In the genomic region with DNA sequence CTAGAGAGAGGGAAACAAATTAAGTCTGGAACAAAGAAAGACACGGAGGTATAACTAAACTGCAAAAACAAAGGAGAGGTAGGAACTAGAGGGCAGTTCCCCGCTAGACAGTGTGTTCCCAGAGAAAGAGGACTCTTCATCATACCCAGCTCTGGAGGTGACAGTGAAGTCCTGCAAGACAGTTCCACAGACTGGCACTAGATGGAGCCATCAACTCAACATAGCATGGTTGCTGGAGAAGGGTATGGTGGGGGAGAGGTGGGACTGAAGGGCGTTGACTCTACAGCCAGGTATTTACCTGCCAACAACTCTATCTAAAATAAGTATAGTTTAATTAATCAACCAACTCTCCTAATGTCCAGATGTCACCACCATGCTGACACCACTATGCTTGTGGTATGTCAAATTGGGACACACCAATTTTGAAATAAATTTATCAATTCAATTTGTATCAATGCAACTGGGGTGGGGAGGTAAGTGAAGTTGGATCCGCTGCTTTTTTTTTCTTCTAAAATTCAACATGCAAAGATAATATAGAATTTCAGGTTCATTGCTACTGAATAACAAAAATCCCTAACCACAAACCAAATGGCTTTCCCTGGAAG, we compare ENCODE assay signal across 8 cellular contexts. TPM values are rescaled to one million over a fixed set of nuclear protein-coding genes. Genes with fewer than 3 reads are reported as not detected.
A peak's percentile ranks its signal among the peaks of the same experiment; 100 is the strongest.
DNase-seq lines count a peak whose midpoint lies in the region; ATAC-seq and TF ChIP-seq lines count a peak whose summit lies in the region.

No MANE protein-coding gene starts in this region.

- no peaks in the 10 kb centered on the region for H3K9me3 ChIP-seq in SK-N-SH
- no peaks in the 10 kb centered on the region for H3K9me3 ChIP-seq in aorta (ENCODE audit: control insufficient read depth, low read length)

- POLR2A ChIA-PET in SK-N-SH (lab: Yijun Ruan, JAX), result no interaction called here

- no peak for ATAC-seq in SK-N-SH treated with all-trans-retinoic acid at 6 μM for 48 hours
- no peak for ATAC-seq in aorta (ENCODE audit: low FRiP score)

- H4K20me1 ChIP-seq in SK-N-SH (ENCODE audit: insufficient read depth), result no peaks in the 10 kb centered on the region

- intact Hi-C loops in aorta (cut with DNase I), result loop anchor here in 1 of 2 donors (5.0 kb wide), 2 partner anchors 70 to 190 kb away; no protein-coding TSS in a partner anchor

- CTCF ChIA-PET in SK-N-SH (lab: Yijun Ruan, JAX), result interaction anchor here (0.6 to 1.9 kb wide), 9 partner anchors 9 to 347 kb away, joined by 3 to 5 read pairs (median 3); no protein-coding TSS in a partner anchor

- peak; percentile 41 for DNase-seq in SK-N-SH
- DNase-seq in NCI-H526 treated with DMSO at 0.1 percent for 48 hours (lab: John Stamatoyannopoulos, UW), result peak; percentile 37
- DNase-seq in activated CD8-positive, alpha-beta memory T cell treated with anti-CD3 and anti-CD28 coated beads, Interleukin-2, amount 50 U/mL, for 48 hours, result peak; percentile 80
- DNase-seq in foreskin melanocyte, result peak; percentile 24
- DNase-seq in stimulated activated CD4-positive, alpha-beta T cell treated with anti-CD3 and anti-CD28 coated beads, Interleukin-15, amount 100 ng/mL, for 48 hours (ENCODE audit: low read depth in 2 of 2), result peak; percentile 62 to 76
- no peak for DNase-seq in aorta
- no peak for DNase-seq in COLO829 (ENCODE audit: low spot score)

- H3K36me3 ChIP-seq in SK-N-SH (replicated peaks in 1 of 2; ENCODE audit: control insufficient read depth in 1 of 2, insufficient read depth in 2 of 2, low read length in 1 of 2), result no peaks in the 10 kb centered on the region
- H3K36me3 ChIP-seq in aorta (ENCODE audit: control insufficient read depth in 1 of 2, insufficient read depth in 2 of 2, low read length in 1 of 2), result no peaks in the 10 kb centered on the region

- peaks cover 15% of the 10 kb centered on the region for H3F3A ChIP-seq in SK-N-SH (replicated peaks; ENCODE audit: insufficient read depth)

- no peaks in the 10 kb centered on the region for H3K79me2 ChIP-seq in SK-N-SH (ENCODE audit: insufficient read depth)

- H3K4me1 ChIP-seq in SK-N-SH (ENCODE audit: control insufficient read depth in 1 of 2, insufficient read depth in 2 of 2, low read depth in 1 of 2, low read length in 1 of 2) (peaks cover 11 to 19% of the 10 kb centered on the region in 2 experiments; a peak in 3 of 4 replicates), aorta (ENCODE audit: control insufficient read depth in 1 of 2, insufficient read depth in 2 of 2, low read length in 2 of 2) (peaks cover 3 to 5% of the 10 kb centered on the region in 2 donors)

- no peak overlapping the region for H2AFZ ChIP-seq in SK-N-SH (ENCODE audit: low read depth)

- H3K27ac ChIP-seq in SK-N-SH (ENCODE audit: low read depth in 2 of 2, low read length in 1 of 2), result no peak overlapping the region
- H3K27ac ChIP-seq in aorta (ENCODE audit: low read depth in 1 of 2, low read length in 2 of 2), result no peak overlapping the region

- no peak overlapping the region for H3K9ac ChIP-seq in SK-N-SH

- TF ChIP-seq EP300 in SK-N-SH (IDR thresholded peaks at IDR 0.05; ENCODE audit: borderline replicate concordance in 1 of 2, low read depth in 1 of 2, low read length in 1 of 2), result no peak

- H3K4me3 ChIP-seq in SK-N-SH (ENCODE audit: low read depth in 2 of 2, low read length in 1 of 2), result peak overlapping the region in 1 of 2 experiments; percentile 10; a peak in 1 of 4 replicates
- no peak overlapping the region for H3K4me3 ChIP-seq in aorta (ENCODE audit: low read length in 2 of 2)

- H3K4me2 ChIP-seq in SK-N-SH, result no peak overlapping the region

- H3K9me2 ChIP-seq in SK-N-SH, result no peaks in the 10 kb centered on the region

- TF ChIP-seq CTCF in SK-N-SH (IDR thresholded peaks at IDR 0.05), result peak; percentile 55

- H3K27me3 ChIP-seq in SK-N-SH (ENCODE audit: insufficient read depth), result no peaks in the 10 kb centered on the region
- H3K27me3 ChIP-seq in aorta (ENCODE audit: control insufficient read depth in 1 of 2, insufficient read depth in 2 of 2, low read length in 1 of 2), result no peaks in the 10 kb centered on the region

- 81% methylated on average over 4 of the region's 4 CpGs for WGBS in SK-N-SH (ENCODE audit: low lambda C conversion rate)
- WGBS in aorta, 2 donors, result 94 to 97% methylated on average over 4 of the region's 4 CpGs

- TF ChIP-seq RAD21 in SK-N-SH (IDR thresholded peaks at IDR 0.05; ENCODE audit: low read length), result peak; percentile 60

TF ChIP-seq in SK-N-SH, 30 proteins besides CTCF, POLR2A, EP300 and RAD21:
- TF ChIP-seq, protein P1, sequence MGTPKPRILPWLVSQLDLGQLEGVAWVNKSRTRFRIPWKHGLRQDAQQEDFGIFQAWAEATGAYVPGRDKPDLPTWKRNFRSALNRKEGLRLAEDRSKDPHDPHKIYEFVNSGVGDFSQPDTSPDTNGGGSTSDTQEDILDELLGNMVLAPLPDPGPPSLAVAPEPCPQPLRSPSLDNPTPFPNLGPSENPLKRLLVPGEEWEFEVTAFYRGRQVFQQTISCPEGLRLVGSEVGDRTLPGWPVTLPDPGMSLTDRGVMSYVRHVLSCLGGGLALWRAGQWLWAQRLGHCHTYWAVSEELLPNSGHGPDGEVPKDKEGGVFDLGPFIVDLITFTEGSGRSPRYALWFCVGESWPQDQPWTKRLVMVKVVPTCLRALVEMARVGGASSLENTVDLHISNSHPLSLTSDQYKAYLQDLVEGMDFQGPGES (IDR thresholded peaks at IDR 0.05; ENCODE audit: low read depth, low read length), result no peak
- peak; percentile 32 for TF ChIP-seq SMC3 (IDR thresholded peaks at IDR 0.05; ENCODE audit: low read depth, low read length)

TF ChIP-seq in SK-N-SH treated with all-trans-retinoic acid at 6 μM for 48 hours, 23 proteins besides CTCF, POLR2A, EP300 and RAD21:
- TF ChIP-seq RARB (CRISPR knock-in tag; IDR thresholded peaks at IDR 0.05), result no peak

RNA-seq across cellular contexts. Expression of a gene that starts 9.7 kb away (rescaled TPM):
- polyA plus RNA-seq in SK-N-SH (2012; rRNA removed), result 0.46 and 0.50 TPM in 2 replicates
- polyA plus RNA-seq in SK-N-SH (2012; cell fraction: cytosol; rRNA removed), result 0.72 and 0.75 TPM in 2 replicates
- 0.64 and 0.72 TPM in 2 replicates for polyA plus RNA-seq in SK-N-SH (2012; cell fraction: nucleus; rRNA removed)
- 10 to 100 TPM; 11.6 to 22.2 TPM for total RNA-seq in aorta
- polyA plus RNA-seq in aorta, result under 1 TPM; 0.36 to 0.63 TPM

Comparison
In these comparisons a context has a peak if more than half of its experiments do, and no peak if none do; other contexts are left out.
1. DNase-seq: peak in SK-N-SH (single experiment), NCI-H526 treated with DMSO at 0.1 percent for 48 hours (single experiment), activated CD8-positive, alpha-beta memory T cell treated with anti-CD3 and anti-CD28 coated beads, Interleukin-2, amount 50 U/mL, for 48 hours (single experiment), foreskin melanocyte (single experiment) and stimulated activated CD4-positive, alpha-beta T cell treated with anti-CD3 and anti-CD28 coated beads, Interleukin-15, amount 100 ng/mL, for 48 hours (2 of 2); none in aorta (0 of 2) and COLO829 (single experiment).